Comparison of ENCODE assay signal across 13 cellular contexts in the genomic region with DNA sequence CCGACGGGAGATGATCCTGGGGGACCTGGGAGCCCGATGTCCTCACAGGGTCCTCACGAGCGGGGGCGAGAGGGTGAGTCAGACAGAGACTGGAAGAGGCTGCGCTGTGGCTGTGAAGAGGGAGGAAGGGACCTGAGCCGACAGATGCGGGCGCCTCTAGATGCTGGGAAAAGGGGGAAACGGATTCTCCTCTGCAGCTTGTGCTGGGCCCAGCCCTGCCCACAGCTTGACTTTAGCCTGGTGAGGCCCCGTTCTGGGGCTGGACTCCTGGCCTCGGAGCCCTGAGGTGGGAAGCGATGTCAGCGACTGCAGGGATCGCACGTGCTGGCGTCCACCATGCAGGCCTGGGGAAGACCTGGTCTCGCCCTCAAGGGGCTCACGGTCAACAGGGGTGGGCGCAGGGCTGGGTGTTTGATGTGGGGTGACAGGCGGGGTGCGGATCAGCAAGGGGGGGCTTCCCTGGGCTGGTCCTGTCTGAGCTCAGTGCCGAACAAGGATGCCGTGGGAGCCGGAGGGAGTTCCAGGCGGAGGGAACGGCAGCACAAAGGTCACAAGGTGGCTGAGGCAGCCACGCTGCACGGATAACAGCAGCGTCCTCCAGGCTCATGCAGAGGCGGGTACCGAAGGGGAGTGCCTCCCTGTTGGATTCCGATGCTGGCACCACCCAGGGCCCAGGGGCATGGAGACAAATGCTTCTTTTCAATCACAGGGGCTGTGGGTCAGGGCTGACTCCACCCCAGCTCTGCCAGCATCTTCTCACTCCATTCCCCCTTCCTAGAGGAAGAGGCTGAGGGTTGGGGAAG. TPM values are rescaled to one million over a fixed set of nuclear protein-coding genes. Genes with fewer than 3 reads are reported as not detected.
DNase-seq lines count a peak whose midpoint lies in the region; ATAC-seq, FAIRE-seq and TF ChIP-seq lines count a peak whose summit lies in the region.
"Had no signal": no experiment of that assay in that cellular context is flagged by ENCODE, and none has a peak within 500 bp of the region (broad histone marks: within the 10 kb centered on the region; RNA-seq: fewer than 3 reads in every experiment).

No MANE protein-coding gene starts in this region.

- no peaks in the 10 kb centered on the region for H3K9me3 ChIP-seq in HEK293 (ENCODE audit: control insufficient read depth, insufficient read depth, low read depth, low read length)
- no peaks in the 10 kb centered on the region for H3K9me3 ChIP-seq in astrocyte (ENCODE audit: insufficient read depth, low read depth, low read length)

- FAIRE-seq in astrocyte (lab: Jason Lieb, UNC) (no peak), urothelium cell line (lab: Jason Lieb, UNC) (no peak)

- H3K79me2 ChIP-seq in astrocyte (ENCODE audit: insufficient read depth, low read length): peaks cover 51% of the 10 kb centered on the region

- no peak overlapping the region for H3K27ac ChIP-seq in HEK293 (ENCODE audit: extremely low read depth, low read depth, low read length)
- peak overlapping the region; percentile 26 for H3K27ac ChIP-seq in astrocyte (ENCODE audit: low read depth, low read length)
- H3K27ac ChIP-seq in layer of hippocampus (ENCODE audit: low read depth, low read length): peak overlapping the region; percentile 30

- DNase-seq in astrocyte (ENCODE audit: low read depth) (peak; percentile 26), skeletal muscle cell (ENCODE audit: low read depth) (peak; percentile 44), urothelium cell line (ENCODE audit: low spot score) (no peak), cerebellum (ENCODE audit: low spot score) (no peak), UCSD-AML1 (lab: John Stamatoyannopoulos, UW; ENCODE audit: unreplicated experiment) (no peak)
- DNase-seq: erythroblast; islet precursor cell; NK-92 treated with Interleukin-12 subunit alpha and Interleukin-12 subunit beta, amount 100 ng/mL, for 24 hours had no signal

- peaks cover 0 to 17% of the 10 kb centered on the region in 2 experiments; a peak in 1 of 3 replicates for H3K36me3 ChIP-seq in HEK293 (ENCODE audit: control insufficient read depth in 2 of 2, insufficient read depth in 1 of 2, low read length in 2 of 2)
- no peaks in the 10 kb centered on the region for H3K36me3 ChIP-seq in astrocyte (ENCODE audit: insufficient read depth, low read length)

- H4K20me1 ChIP-seq in astrocyte (ENCODE audit: insufficient read depth, low read length): peaks cover 52% of the 10 kb centered on the region

- H3K4me3 ChIP-seq in HEK293 (ENCODE audit: low read depth, low read length): no peak overlapping the region
- no peak overlapping the region for H3K4me3 ChIP-seq in astrocyte (ENCODE audit: insufficient read depth, low read depth, low read length)
- H3K4me3 ChIP-seq in skeletal muscle cell (ENCODE audit: low read depth, low read length): no peak overlapping the region

- H3K27me3 Mint-ChIP-seq in astrocyte (ENCODE audit: low read depth, unreplicated experiment): no peaks in the 10 kb centered on the region

- no peak for ATAC-seq in HG02981 (IDR thresholded peaks at IDR 0.05; ENCODE audit: unreplicated experiment)

- no peak overlapping the region for H3K4me2 ChIP-seq in astrocyte (ENCODE audit: low read length)

- H3K27ac Mint-ChIP-seq in astrocyte (ENCODE audit: unreplicated experiment): peak overlapping the region; percentile 62

- H3K27me3 ChIP-seq in astrocyte (ENCODE audit: insufficient read depth, low read length) (no peaks in the 10 kb centered on the region), layer of hippocampus (ENCODE audit: control insufficient read depth, insufficient read depth, low read length) (no peaks in the 10 kb centered on the region)

- no peaks in the 10 kb centered on the region for H3K9me3 Mint-ChIP-seq in astrocyte (ENCODE audit: unreplicated experiment)

- H3K4me1 Mint-ChIP-seq in astrocyte (ENCODE audit: low read depth, unreplicated experiment): peaks cover 20% of the 10 kb centered on the region

- peak overlapping the region; percentile 10 for H3K9ac ChIP-seq in astrocyte (ENCODE audit: low read length)

- no peak overlapping the region for H3K4me3 Mint-ChIP-seq in astrocyte (ENCODE audit: unreplicated experiment)
- H3K4me3 Mint-ChIP-seq: CD14-positive monocyte had no signal

- CTCF ChIA-PET in HEK293 (lab: Yijun Ruan, JAX): interaction anchor here (1.5 to 3.2 kb wide), 2 partner anchors 35 to 50 kb away, joined by 3 to 25 read pairs; no protein-coding TSS in a partner anchor

- TF ChIP-seq CTCF in HEK293 (tag by site-specific recombination; IDR thresholded peaks at IDR 0.05): no peak
- no peak for TF ChIP-seq CTCF in astrocyte (IDR thresholded peaks at IDR 0.05; ENCODE audit: insufficient read depth, low read depth, low read length)

- no peak overlapping the region for H2AFZ ChIP-seq in astrocyte (ENCODE audit: low read depth, low read length)

- H3K4me1 ChIP-seq in HEK293 (ENCODE audit: control insufficient read depth, insufficient read depth, low read length) (no peaks in the 10 kb centered on the region), astrocyte (ENCODE audit: insufficient read depth, low read length) (peaks cover 44% of the 10 kb centered on the region)

- peaks cover 3% of the 10 kb centered on the region for H3K36me3 Mint-ChIP-seq in astrocyte (ENCODE audit: low read depth, unreplicated experiment)

- POLR2A ChIA-PET in HEK293 (lab: Yijun Ruan, JAX): no interaction called here

TF ChIP-seq in HEK293, 187 proteins besides CTCF, POLR2A, EP300 and RAD21:
- TF ChIP-seq, protein P1, sequence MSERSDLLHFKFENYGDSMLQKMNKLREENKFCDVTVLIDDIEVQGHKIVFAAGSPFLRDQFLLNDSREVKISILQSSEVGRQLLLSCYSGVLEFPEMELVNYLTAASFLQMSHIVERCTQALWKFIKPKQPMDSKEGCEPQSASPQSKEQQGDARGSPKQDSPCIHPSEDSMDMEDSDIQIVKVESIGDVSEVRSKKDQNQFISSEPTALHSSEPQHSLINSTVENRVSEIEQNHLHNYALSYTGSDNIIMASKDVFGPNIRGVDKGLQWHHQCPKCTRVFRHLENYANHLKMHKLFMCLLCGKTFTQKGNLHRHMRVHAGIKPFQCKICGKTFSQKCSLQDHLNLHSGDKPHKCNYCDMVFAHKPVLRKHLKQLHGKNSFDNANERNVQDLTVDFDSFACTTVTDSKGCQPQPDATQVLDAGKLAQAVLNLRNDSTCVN (tag by site-specific recombination; optimal IDR thresholded peaks at IDR 0.05): no peak
- TF ChIP-seq ZBTB1 (tag by site-specific recombination; IDR thresholded peaks at IDR 0.05) (no peak), ZNF768 (tag by site-specific recombination; IDR thresholded peaks at IDR 0.05) (no peak), ZBTB21 (tag by site-specific recombination; IDR thresholded peaks at IDR 0.05) (no peak), ZNF521 (tag by site-specific recombination; IDR thresholded peaks at IDR 0.05) (no peak)
- TF ChIP-seq, protein P2, sequence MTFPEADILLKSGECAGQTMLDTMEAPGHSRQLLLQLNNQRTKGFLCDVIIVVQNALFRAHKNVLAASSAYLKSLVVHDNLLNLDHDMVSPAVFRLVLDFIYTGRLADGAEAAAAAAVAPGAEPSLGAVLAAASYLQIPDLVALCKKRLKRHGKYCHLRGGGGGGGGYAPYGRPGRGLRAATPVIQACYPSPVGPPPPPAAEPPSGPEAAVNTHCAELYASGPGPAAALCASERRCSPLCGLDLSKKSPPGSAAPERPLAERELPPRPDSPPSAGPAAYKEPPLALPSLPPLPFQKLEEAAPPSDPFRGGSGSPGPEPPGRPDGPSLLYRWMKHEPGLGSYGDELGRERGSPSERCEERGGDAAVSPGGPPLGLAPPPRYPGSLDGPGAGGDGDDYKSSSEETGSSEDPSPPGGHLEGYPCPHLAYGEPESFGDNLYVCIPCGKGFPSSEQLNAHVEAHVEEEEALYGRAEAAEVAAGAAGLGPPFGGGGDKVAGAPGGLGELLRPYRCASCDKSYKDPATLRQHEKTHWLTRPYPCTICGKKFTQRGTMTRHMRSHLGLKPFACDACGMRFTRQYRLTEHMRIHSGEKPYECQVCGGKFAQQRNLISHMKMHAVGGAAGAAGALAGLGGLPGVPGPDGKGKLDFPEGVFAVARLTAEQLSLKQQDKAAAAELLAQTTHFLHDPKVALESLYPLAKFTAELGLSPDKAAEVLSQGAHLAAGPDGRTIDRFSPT (tag by site-specific recombination; IDR thresholded peaks at IDR 0.05): peak; percentile 24; the same call in 1 of the 2 replicates

RNA-seq across cellular contexts. Expression of a gene that starts 31.7 kb away (rescaled TPM):
- total RNA-seq in astrocyte: 42.0 and 44.2 TPM in 2 replicates
- total RNA-seq in cerebellum: 25.2 TPM

RNA-seq across cellular contexts. Expression of a gene that starts 39.7 kb away (rescaled TPM):
- total RNA-seq in astrocyte: 0.58 and 2.0 TPM in 2 replicates
- total RNA-seq in cerebellum: not detected
- total RNA-seq: pulmonary artery endothelial cell had no signal

RNA-seq across cellular contexts. Expression of a gene that starts 41.9 kb away (rescaled TPM):
- total RNA-seq in astrocyte: 22.0 and 26.7 TPM in 2 replicates
- total RNA-seq in cerebellum: 15.2 TPM

Comparison
In these comparisons a context has a peak if more than half of its experiments do, and no peak if none do; other contexts are left out.
1. DNase-seq: peak in astrocyte (single experiment) and skeletal muscle cell (single experiment); none in urothelium cell line (single experiment), cerebellum (single experiment) and UCSD-AML1 (single experiment).